Comparison of ENCODE assay signal across 26 cellular contexts in genomic region chr6:129651291-129651691, GRCh38.
DNase-seq lines count a peak whose midpoint lies in the region; FAIRE-seq and TF ChIP-seq lines count a peak whose summit lies in the region.
"Had no signal": no experiment of that assay in that cellular context is flagged by ENCODE, and none has a peak within 500 bp of the region (broad histone marks: within the 10 kb centered on the region; RNA-seq: fewer than 3 reads in every experiment).

No MANE protein-coding gene starts in this region.

- H3K9ac ChIP-seq in Loucy (ENCODE audit: low read depth, low read length, poor library complexity, severe bottlenecking) (no peak overlapping the region), parathyroid adenoma (no peak overlapping the region)

- no peaks in the 10 kb centered on the region for H3K9me3 ChIP-seq in Loucy (ENCODE audit: insufficient read depth, low read depth, low read length)
- no peaks in the 10 kb centered on the region for H3K9me3 ChIP-seq in parathyroid adenoma (ENCODE audit: control insufficient read depth, low read length)
- H3K9me3 ChIP-seq: mucosa of descending colon, sigmoid colon had no signal

- CTCF ChIA-PET in activated naive CD4-positive, alpha-beta T cell treated with anti-CD3 and anti-CD28 coated beads, Interleukin-2, amount 10 ng/mL, durations not matched to agents 7 days and 5 days (lab: Charles Lee): no interaction called here

- peak overlapping the region; percentile 6 for H3K4me2 ChIP-seq in Loucy (ENCODE audit: low read depth, low read length, poor library complexity, severe bottlenecking)
- no peak overlapping the region for H3K4me2 ChIP-seq in parathyroid adenoma (ENCODE audit: low read length)

- H3K4me3 ChIP-seq in Loucy (ENCODE audit: low read length, poor library complexity, severe bottlenecking): no peak overlapping the region
- no peak overlapping the region for H3K4me3 ChIP-seq in parathyroid adenoma (ENCODE audit: low read depth, low read length)
- H3K4me3 ChIP-seq: mucosa of descending colon, sigmoid colon had no signal

- no peaks in the 10 kb centered on the region for H3F3A ChIP-seq in Loucy (ENCODE audit: low read depth)

- H3K27ac ChIP-seq in parathyroid adenoma: peak overlapping the region; percentile 26
- H3K27ac ChIP-seq: sigmoid colon, WERI-Rb-1 had no signal

- peaks cover 27% of the 10 kb centered on the region for H3K4me1 Mint-ChIP-seq in activated naive CD4-positive, alpha-beta T cell treated with anti-CD3 and anti-CD28 coated beads, Interleukin-2, amount 10 ng/mL, durations not matched to agents 7 days and 5 days
- H3K4me1 Mint-ChIP-seq: nephron progenitor cell had no signal

- H3K79me2 ChIP-seq in Loucy (ENCODE audit: insufficient read depth, low read length): peaks cover 29% of the 10 kb centered on the region
- H3K79me2 ChIP-seq in parathyroid adenoma: no peaks in the 10 kb centered on the region

- peak; percentile 42 for FAIRE-seq in GM19239 (lab: Jason Lieb, UNC)

- no peak overlapping the region for H3K27ac Mint-ChIP-seq in activated naive CD4-positive, alpha-beta T cell treated with anti-CD3 and anti-CD28 coated beads, Interleukin-2, amount 10 ng/mL, durations not matched to agents 7 days and 5 days
- H3K27ac Mint-ChIP-seq: activated CD8-positive, alpha-beta memory T cell treated with anti-CD3 and anti-CD28 coated beads, Interleukin-2, amount 10 ng/mL, durations not matched to agents 7 days and 5 days; activated naive CD8-positive, alpha-beta T cell; activated T-helper 1 cell treated with anti-CD3 and anti-CD28 coated beads, Interleukin-12 subunit alpha, Interleukin-12 subunit beta, Interleukin-2, Interleukin-4 antibody, amounts not matched to agents 30 ng/mL and 10 ng/mL and 1 ng/mL, durations not matched to agents 14 hours and 24 hours and 36 hours; CD4-positive, alpha-beta memory T cell; H9; nephron progenitor cell had no signal

- H3K4me1 ChIP-seq in Loucy (ENCODE audit: insufficient read depth, low read length, poor library complexity, severe bottlenecking) (peaks cover 44% of the 10 kb centered on the region), parathyroid adenoma (peaks cover 15% of the 10 kb centered on the region)
- H3K4me1 ChIP-seq: sigmoid colon had no signal

- H3K9me2 ChIP-seq in Loucy (replicated peaks; ENCODE audit: low read depth, low read length): no peaks in the 10 kb centered on the region

- H3K27me3 ChIP-seq in Loucy (ENCODE audit: insufficient read depth, low read length, poor library complexity, severe bottlenecking): no peaks in the 10 kb centered on the region
- H3K27me3 ChIP-seq in parathyroid adenoma (ENCODE audit: control insufficient read depth, insufficient read depth, low read length): no peaks in the 10 kb centered on the region
- H3K27me3 ChIP-seq: sigmoid colon had no signal

- H3K36me3 ChIP-seq in Loucy (ENCODE audit: insufficient read depth, low read length): no peaks in the 10 kb centered on the region
- no peaks in the 10 kb centered on the region for H3K36me3 ChIP-seq in parathyroid adenoma (ENCODE audit: control insufficient read depth, insufficient read depth, low read length)
- H3K36me3 ChIP-seq: sigmoid colon, WERI-Rb-1 had no signal

- DNase-seq in GM19239 (ENCODE audit: insufficient read length, low spot score) (no peak), fibroblast of gingiva (ENCODE audit: low read depth) (peak; percentile 34), NCI-H510A (lab: John Stamatoyannopoulos, UW) (no peak), SHP77 (lab: John Stamatoyannopoulos, UW) (no peak)
- no peak for DNase-seq in activated naive CD4-positive, alpha-beta T cell treated with anti-CD3 and anti-CD28 coated beads, Interleukin-2, amount 10 ng/mL, durations not matched to agents 7 days and 5 days
- DNase-seq: activated CD4-positive, alpha-beta T cell treated with anti-CD3 and anti-CD28 coated beads, Interleukin-2, amount 50 U/mL, for 1 hour; activated CD8-positive, alpha-beta memory T cell treated with anti-CD3 and anti-CD28 coated beads, Interleukin-2, amount 10 ng/mL, durations not matched to agents 7 days and 5 days; aorta; caudate nucleus; CD4-positive, alpha-beta memory T cell; DMS79; GF-D8; H9; mucosa of descending colon; NCI-H1092 treated with DMSO at 0.1 percent for 48 hours; NCI-H2029; NCI-H2227 treated with DMSO at 0.1 percent for 48 hours; nephron progenitor cell; sigmoid colon; stimulated activated naive CD8-positive, alpha-beta T cell treated with anti-CD3 and anti-CD28 coated beads, Interleukin-15, Interleukin-2, amounts not matched to agents 100 U/mL and 50 U/mL, for 24 hours; T-helper 9 cell; WERI-Rb-1 had no signal

- H2AFZ ChIP-seq in Loucy (ENCODE audit: low read length) (no peak overlapping the region), parathyroid adenoma (no peak overlapping the region)

- no peaks in the 10 kb centered on the region for H3K27me3 Mint-ChIP-seq in activated naive CD4-positive, alpha-beta T cell treated with anti-CD3 and anti-CD28 coated beads, Interleukin-2, amount 10 ng/mL, durations not matched to agents 7 days and 5 days
- H3K27me3 Mint-ChIP-seq: activated CD8-positive, alpha-beta memory T cell treated with anti-CD3 and anti-CD28 coated beads, Interleukin-2, amount 10 ng/mL, durations not matched to agents 7 days and 5 days; activated naive CD8-positive, alpha-beta T cell; CD4-positive, alpha-beta memory T cell had no signal

- no peak overlapping the region for H3K4me3 Mint-ChIP-seq in activated naive CD4-positive, alpha-beta T cell treated with anti-CD3 and anti-CD28 coated beads, Interleukin-2, amount 10 ng/mL, durations not matched to agents 7 days and 5 days
- H3K4me3 Mint-ChIP-seq: activated CD8-positive, alpha-beta memory T cell treated with anti-CD3 and anti-CD28 coated beads, Interleukin-2, amount 10 ng/mL, durations not matched to agents 7 days and 5 days; activated naive CD8-positive, alpha-beta T cell; activated T-helper 1 cell treated with anti-CD3 and anti-CD28 coated beads, Interleukin-12 subunit alpha, Interleukin-12 subunit beta, Interleukin-2, Interleukin-4 antibody, amounts not matched to agents 30 ng/mL and 10 ng/mL and 1 ng/mL, durations not matched to agents 14 hours and 24 hours and 36 hours; CD4-positive, alpha-beta memory T cell; H9; nephron progenitor cell had no signal

- no peak for TF ChIP-seq CTCF in Loucy (conservative IDR thresholded peaks at IDR 0.05; ENCODE audit: low read length)
- TF ChIP-seq CTCF in parathyroid adenoma (IDR thresholded peaks at IDR 0.05): no peak

- H4K20me1 ChIP-seq in Loucy (ENCODE audit: insufficient read depth, low read length, poor library complexity, severe bottlenecking): no peaks in the 10 kb centered on the region

- H3K9me3 Mint-ChIP-seq in activated naive CD4-positive, alpha-beta T cell treated with anti-CD3 and anti-CD28 coated beads, Interleukin-2, amount 10 ng/mL, durations not matched to agents 7 days and 5 days: no peaks in the 10 kb centered on the region
- H3K9me3 Mint-ChIP-seq: activated T-helper 1 cell treated with anti-CD3 and anti-CD28 coated beads, Interleukin-12 subunit alpha, Interleukin-12 subunit beta, Interleukin-2, Interleukin-4 antibody, amounts not matched to agents 30 ng/mL and 10 ng/mL and 1 ng/mL, durations not matched to agents 14 hours and 24 hours and 36 hours; CD4-positive, alpha-beta memory T cell; H9; nephron progenitor cell had no signal

- H3K36me3 Mint-ChIP-seq in activated naive CD4-positive, alpha-beta T cell treated with anti-CD3 and anti-CD28 coated beads, Interleukin-2, amount 10 ng/mL, durations not matched to agents 7 days and 5 days: peaks cover 1% of the 10 kb centered on the region
- H3K36me3 Mint-ChIP-seq: activated CD8-positive, alpha-beta memory T cell treated with anti-CD3 and anti-CD28 coated beads, Interleukin-2, amount 10 ng/mL, durations not matched to agents 7 days and 5 days; activated naive CD8-positive, alpha-beta T cell had no signal
